In the genomic region with DNA sequence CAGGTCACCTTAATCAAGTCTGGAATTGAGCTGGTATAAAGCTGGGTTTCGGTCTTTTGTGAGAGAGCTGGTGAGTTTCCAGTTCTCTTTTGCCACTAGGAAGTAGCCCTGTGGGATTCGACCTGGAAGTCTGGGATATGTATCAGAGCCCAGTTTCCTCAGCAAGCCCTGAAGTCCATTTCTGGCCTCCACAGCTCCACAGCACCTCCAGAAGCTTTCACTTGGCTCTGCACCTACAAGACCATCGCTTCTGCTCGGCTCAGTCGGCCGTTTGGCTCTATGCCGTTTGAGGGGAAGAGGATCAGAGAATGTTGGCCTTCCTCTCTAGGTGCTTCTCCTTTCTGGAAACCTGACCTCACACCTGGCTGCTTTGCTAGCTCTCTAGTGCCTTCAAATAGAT, we compare ENCODE assay signal across 8 cellular contexts.
A peak's percentile ranks its signal among the peaks of the same experiment; 100 is the strongest.
DNase-seq lines count a peak whose midpoint lies in the region; ATAC-seq, FAIRE-seq and TF ChIP-seq lines count a peak whose summit lies in the region.

No MANE protein-coding gene starts in this region.

- TF ChIP-seq CTCF in AG09309 (IDR thresholded peaks at IDR 0.05; ENCODE audit: control insufficient read depth, insufficient read depth, low read depth, low read length, missing control alignments) (peak; percentile 52), H1 (IDR thresholded peaks at IDR 0.05; ENCODE audit: control extremely low read depth in 1 of 3, insufficient read depth in 1 of 3, low read depth in 1 of 3, low read length in 3 of 3) (peak; percentile 29 to 60 (median 39))

- no peak for TF ChIP-seq EP300 in H1 (IDR thresholded peaks at IDR 0.05; ENCODE audit: borderline replicate concordance in 1 of 2, low read depth in 2 of 2, low read length in 2 of 2)

- H2BK15ac ChIP-seq in H1 (ENCODE audit: low read length), result no peak overlapping the region

- no peak overlapping the region for H4K8ac ChIP-seq in H1 (ENCODE audit: extremely low read depth, insufficient read depth, low read length)

- TF ChIP-seq POLR2A in H1 (IDR thresholded peaks at IDR 0.05; ENCODE audit: control extremely low read depth in 1 of 2, low read depth in 2 of 2, low read length in 2 of 2), result no peak

- no peak overlapping the region for H3K27ac ChIP-seq in H1 (ENCODE audit: low read depth, low read length)

- H3K9me3 Mint-ChIP-seq in activated naive CD8-positive, alpha-beta T cell treated with anti-CD3 and anti-CD28 coated beads for 36 hours, result peaks cover 2% of the 10 kb centered on the region

- no peak overlapping the region for H3K4ac ChIP-seq in H1 (replicated peaks; ENCODE audit: insufficient read length, low read depth, low read length)

- H3K36me3 Mint-ChIP-seq in activated naive CD8-positive, alpha-beta T cell treated with anti-CD3 and anti-CD28 coated beads for 36 hours, result peaks cover 48% of the 10 kb centered on the region

- no peak overlapping the region for H2AK5ac ChIP-seq in H1 (ENCODE audit: low read depth, low read length)

- H3K79me2 ChIP-seq in H1 (ENCODE audit: control insufficient read depth in 1 of 2, insufficient read depth in 2 of 2, low read length in 2 of 2), result 0 out of 4 replicates have a peak, but pooled peaks cover 0 to 4% of the 10 kb centered on the region in 2 experiments

- no peaks in the 10 kb centered on the region for H3K9me3 ChIP-seq in H1 (ENCODE audit: insufficient read depth in 2 of 2, low read depth in 1 of 2, low read length in 1 of 2)

- H3K4me1 ChIP-seq in H1 (replicated peaks in 1 of 4; ENCODE audit: control insufficient read depth in 3 of 4, insufficient read depth in 4 of 4, low read length in 3 of 4), result no peaks in the 10 kb centered on the region; a peak in 1 of 7 replicates

- no peak overlapping the region for H2BK20ac ChIP-seq in H1 (ENCODE audit: low read length)

- no peak for FAIRE-seq in H1 (lab: Jason Lieb, UNC)
- no peak for FAIRE-seq in RCC 7860 (lab: Jason Lieb, UNC)

- H4K91ac ChIP-seq in H1 (replicated peaks; ENCODE audit: insufficient read length, low read length), result no peak overlapping the region

- no peak overlapping the region for H3K9ac ChIP-seq in H1 (replicated peaks in 1 of 4; ENCODE audit: extremely low read depth in 1 of 4, low read depth in 3 of 4, low read length in 3 of 4)

- DNase-seq in AG09309 (ENCODE audit: low read depth) (peak; percentile 25), NCI-H2107 treated with DMSO at 0.1 percent for 48 hours (lab: John Stamatoyannopoulos, UW; ENCODE audit: unreplicated experiment) (peak; percentile 88), H1 (ENCODE audit: low read depth in 1 of 2, low spot score in 2 of 2) (no peak), middle frontal gyrus (ENCODE audit: extremely low spot score, low spot score) (peak; percentile 41), RCC 7860 (ENCODE audit: low spot score) (no peak), GM19238 (ENCODE audit: insufficient read length, low spot score) (no peak)
- DNase-seq in activated naive CD8-positive, alpha-beta T cell treated with anti-CD3 and anti-CD28 coated beads for 36 hours, result no peak

- H3K4me2 ChIP-seq in H1 (ENCODE audit: insufficient read depth in 1 of 2, low read depth in 2 of 2, low read length in 2 of 2), result no peak overlapping the region

- no peak overlapping the region for H3K23ac ChIP-seq in H1 (ENCODE audit: insufficient read length)

- H3K27me3 Mint-ChIP-seq in activated naive CD8-positive, alpha-beta T cell treated with anti-CD3 and anti-CD28 coated beads for 36 hours, result no peaks in the 10 kb centered on the region

- H3K4me3 ChIP-seq in AG09309 (ENCODE audit: control insufficient read depth, low read depth, low read length) (no peak overlapping the region), H1 (ENCODE audit: extremely low read depth in 1 of 4, insufficient read depth in 2 of 4, low read depth in 3 of 4, low read length in 4 of 4) (no peak overlapping the region)

- POLR2A ChIA-PET in H1 (lab: Charles Lee; ENCODE audit: partially characterized antibody), result interaction anchor here (0.7 to 1.6 kb wide), 3 partner anchors 9 to 105 kb away, joined by 3 read pairs; no protein-coding TSS in a partner anchor

- no peaks in the 10 kb centered on the region for H3K27me3 ChIP-seq in H1 (replicated peaks in 1 of 4; ENCODE audit: control insufficient read depth in 3 of 4, extremely low read depth in 1 of 4, insufficient read depth in 3 of 4, low read length in 3 of 4)

- no peak overlapping the region for H2BK120ac ChIP-seq in H1 (replicated peaks; ENCODE audit: low read depth, low read length)

- no peak overlapping the region for H4K5ac ChIP-seq in H1 (ENCODE audit: insufficient read length, low read depth, low read length)

- peaks cover 43% of the 10 kb centered on the region for H3K4me1 Mint-ChIP-seq in activated naive CD8-positive, alpha-beta T cell treated with anti-CD3 and anti-CD28 coated beads for 36 hours

- H2AFZ ChIP-seq in H1 (ENCODE audit: low read length), result no peak overlapping the region

- no peak overlapping the region for H2BK5ac ChIP-seq in H1 (ENCODE audit: low read depth, low read length)

- H4K20me1 ChIP-seq in H1 (replicated peaks in 1 of 2; ENCODE audit: control insufficient read depth in 1 of 2, insufficient read depth in 2 of 2, low read length in 2 of 2), result peaks cover 0 to 4% of the 10 kb centered on the region in 2 experiments

- H3K56ac ChIP-seq in H1 (replicated peaks; ENCODE audit: insufficient read length, low read depth, low read length), result no peak overlapping the region

- peaks cover 4% of the 10 kb centered on the region; the same call in 1 of the 2 replicates for H3K79me1 ChIP-seq in H1 (ENCODE audit: low read depth, low read length)

- peak; percentile 72 to 75 for TF ChIP-seq RAD21 in H1 (IDR thresholded peaks at IDR 0.05 in 1 of 2, conservative IDR thresholded peaks at IDR 0.05 in 1 of 2; ENCODE audit: low read depth in 2 of 2, low read length in 2 of 2)

- H3K4me3 Mint-ChIP-seq in activated naive CD8-positive, alpha-beta T cell treated with anti-CD3 and anti-CD28 coated beads for 36 hours, result no peak overlapping the region

- no peaks in the 10 kb centered on the region for H3K36me3 ChIP-seq in H1 (ENCODE audit: control insufficient read depth in 2 of 4, insufficient read depth in 4 of 4, low read length in 3 of 4)

- CTCF ChIA-PET in H1 (lab: Charles Lee; ENCODE audit: partially characterized antibody), result interaction anchor here (0.7 to 2.6 kb wide), 19 partner anchors 9 to 494 kb away, joined by 3 to 13 read pairs (median 4); no protein-coding TSS in a partner anchor

- H3K18ac ChIP-seq in H1 (ENCODE audit: extremely low read depth, low read length), result no peak overlapping the region

- H3K23me2 ChIP-seq in H1 (ENCODE audit: low read depth, low read length), result no peaks in the 10 kb centered on the region

- no peak for ATAC-seq in HG02973 (IDR thresholded peaks at IDR 0.05; ENCODE audit: unreplicated experiment)

- H3K27ac Mint-ChIP-seq in activated naive CD8-positive, alpha-beta T cell treated with anti-CD3 and anti-CD28 coated beads for 36 hours, result no peak overlapping the region

- WGBS in H1 (ENCODE audit: extremely low coverage in 1 of 2, insufficient coverage in 1 of 2, insufficient read length in 1 of 2, insufficient replicate concordance in 2 of 2, low coverage in 1 of 2, low lambda C conversion rate in 2 of 2, missing lambda C conversion rate in 1 of 2), 2 experiments, result 90% methylated on average over 7 of the region's 7 CpGs; no CpG with 5 or more reads in 1 of the 2 experiments

- H2BK12ac ChIP-seq in H1 (ENCODE audit: low read depth, low read length), result no peak overlapping the region

- H3K14ac ChIP-seq in H1 (ENCODE audit: insufficient read length), result no peak overlapping the region

TF ChIP-seq in H1, 55 proteins besides CTCF, POLR2A, EP300 and RAD21:
- no peak for TF ChIP-seq ATF3 (IDR thresholded peaks at IDR 0.05; ENCODE audit: insufficient read depth, low read depth, low read length)
- no peak for TF ChIP-seq CHD2 (IDR thresholded peaks at IDR 0.05; ENCODE audit: low read length)
- TF ChIP-seq NANOG (IDR thresholded peaks at IDR 0.05; ENCODE audit: insufficient read depth, low read depth, low read length, poor library complexity, severe bottlenecking), result no peak
- no peak for TF ChIP-seq TEAD4 (IDR thresholded peaks at IDR 0.05; ENCODE audit: low read depth, low read length)
TF ChIP-seq in H1: peak in this region for 0.

Comparison
In these comparisons a context has a peak if more than half of its experiments do, and no peak if none do; other contexts are left out.
1. DNase-seq: peak in AG09309 (single experiment), NCI-H2107 treated with DMSO at 0.1 percent for 48 hours (single experiment) and middle frontal gyrus (single experiment); none in H1 (0 of 2), RCC 7860 (single experiment), activated naive CD8-positive, alpha-beta T cell treated with anti-CD3 and anti-CD28 coated beads for 36 hours (single experiment) and GM19238 (single experiment).